ENCODE assay signal across 9 cellular contexts in genomic region chr12:15863984-15864383, GRCh38. TPM values are rescaled to one million over a fixed set of nuclear protein-coding genes. Genes with fewer than 3 reads are reported as not detected.
DNase-seq lines count a peak whose midpoint lies in the region; ATAC-seq and TF ChIP-seq lines count a peak whose summit lies in the region.
"Had no signal": no experiment of that assay in that cellular context is flagged by ENCODE, and none has a peak within 500 bp of the region (broad histone marks: within the 10 kb centered on the region; RNA-seq: fewer than 3 reads in every experiment).

No MANE protein-coding gene starts in this region.

- intact Hi-C loops in Caco-2 (cut with micrococcal nuclease; ENCODE audit: unreplicated experiment), result no loop called here
- intact Hi-C loops in body of pancreas (cut with DNase I), result no loop called here

- H3K4me1 Mint-ChIP-seq in naive B cell, result peaks cover 7 to 12% (median 10%) of the 10 kb centered on the region in 3 donors
- H3K4me1 Mint-ChIP-seq in Caco-2 (ENCODE audit: low read depth, unreplicated experiment), result peaks cover 9% of the 10 kb centered on the region

- no peaks in the 10 kb centered on the region for H3K79me2 ChIP-seq in Karpas-422 (ENCODE audit: low read length)

- H3K9me3 Mint-ChIP-seq in naive B cell (no peaks in the 10 kb centered on the region), Caco-2 (ENCODE audit: unreplicated experiment) (no peaks in the 10 kb centered on the region)

- CTCF ChIA-PET in Caco-2 (lab: Charles Lee), result no interaction called here

- BruUV-seq in Caco-2 (replicated peaks; lab: Mats Ljungman, UMichigan), result no TSS peak

- H3K27me3 Mint-ChIP-seq in naive B cell (no peaks in the 10 kb centered on the region), Caco-2 (ENCODE audit: insufficient read depth, unreplicated experiment) (peaks cover 15% of the 10 kb centered on the region)

- no peaks in the 10 kb centered on the region for H4K20me1 ChIP-seq in Karpas-422 (ENCODE audit: insufficient read depth, low read depth, low read length)

- H3K4me3 ChIP-seq in Karpas-422 (ENCODE audit: low read length) (peak overlapping the region; percentile 5; the same call in 1 of the 2 replicates), Caco-2 (ENCODE audit: low read depth, low read length) (no peak overlapping the region), body of pancreas (no peak overlapping the region)

- H2AFZ ChIP-seq in Karpas-422 (ENCODE audit: low read length), result 0 out of 2 replicates have a peak overlapping the region, but pooled peaks have one; percentile 63

- H3K27ac Mint-ChIP-seq in naive B cell, result peak overlapping the region in 3 of 6 donors; percentile 1 to 47 (median 22)
- no peak overlapping the region for H3K27ac Mint-ChIP-seq in Caco-2 (ENCODE audit: unreplicated experiment)

- no peaks in the 10 kb centered on the region for H3K9me2 ChIP-seq in Karpas-422 (replicated peaks; ENCODE audit: insufficient read depth, low read length)

- H3K4me3 Mint-ChIP-seq in naive B cell, result peak overlapping the region in 3 of 8 donors; percentile 2 to 78 (median 7)
- no peak overlapping the region for H3K4me3 Mint-ChIP-seq in Caco-2 (ENCODE audit: unreplicated experiment)

- H3K4me1 ChIP-seq in Karpas-422 (ENCODE audit: low read length) (peaks cover 6% of the 10 kb centered on the region), Caco-2 (peaks cover 10% of the 10 kb centered on the region), body of pancreas (no peaks in the 10 kb centered on the region)

- ATAC-seq in GM18870 (IDR thresholded peaks at IDR 0.05; ENCODE audit: unreplicated experiment) (peak; percentile 85), HG02571 (IDR thresholded peaks at IDR 0.05; ENCODE audit: unreplicated experiment) (peak; percentile 92), naive B cell (ENCODE audit: low read depth in 2 of 2) (peak; percentile 88 to 94), body of pancreas (no peak)
- ATAC-seq: HCT116 had no signal

- 68% methylated on average over 6 of the region's 6 CpGs for WGBS in body of pancreas, 2 donors

- H3K4me2 ChIP-seq in Karpas-422 (ENCODE audit: low read depth, low read length, poor library complexity, severe bottlenecking), result peak overlapping the region; percentile 44

- H3K36me3 Mint-ChIP-seq in naive B cell, result no peaks in the 10 kb centered on the region
- H3K36me3 Mint-ChIP-seq in Caco-2 (ENCODE audit: insufficient read depth, unreplicated experiment), result no peaks in the 10 kb centered on the region

- H3K27ac ChIP-seq in Karpas-422 (ENCODE audit: low read length) (no peak overlapping the region), body of pancreas (no peak overlapping the region)

- H3K9ac ChIP-seq in Karpas-422 (ENCODE audit: low read length), result no peak overlapping the region

- no peaks in the 10 kb centered on the region for H3K36me3 ChIP-seq in Karpas-422 (ENCODE audit: insufficient read depth, low read length)
- no peaks in the 10 kb centered on the region for H3K36me3 ChIP-seq in Caco-2 (ENCODE audit: control insufficient read depth, insufficient read depth, low read length)
- H3K36me3 ChIP-seq in body of pancreas (replicated peaks in 1 of 2; ENCODE audit: insufficient read depth in 1 of 2, low read depth in 2 of 2), result no peaks in the 10 kb centered on the region

- DNase-seq in Karpas-422 (no peak), naive B cell (peak; percentile 33), NCI-H2196 (lab: John Stamatoyannopoulos, UW; ENCODE audit: unreplicated experiment) (no peak), Caco-2 (no peak), body of pancreas (no peak)
- DNase-seq: stimulated activated CD4-positive, alpha-beta T cell treated with anti-CD3 and anti-CD28 coated beads, Interleukin-1b, Interleukin-23, amount 100 ng/mL, for 48 hours had no signal

- H3K9me3 ChIP-seq in Karpas-422 (ENCODE audit: low read length) (no peaks in the 10 kb centered on the region), Caco-2 (no peaks in the 10 kb centered on the region), body of pancreas (no peaks in the 10 kb centered on the region)

- H3K27me3 ChIP-seq in Karpas-422 (ENCODE audit: low read length) (no peaks in the 10 kb centered on the region), Caco-2 (replicated peaks; ENCODE audit: control insufficient read depth, insufficient read depth, low read length) (no peaks in the 10 kb centered on the region), body of pancreas (no peaks in the 10 kb centered on the region)

- POLR2A ChIA-PET in Caco-2 (lab: Charles Lee), result no interaction called here

- TF ChIP-seq CTCF in Caco-2 (IDR thresholded peaks at IDR 0.05; ENCODE audit: insufficient read depth in 1 of 2, low read depth in 1 of 2, low read length in 1 of 2, severe bottlenecking in 1 of 2, unreplicated experiment in 1 of 2) (no peak), body of pancreas (IDR thresholded peaks at IDR 0.05) (no peak)

- TF ChIP-seq POLR2A in body of pancreas (IDR thresholded peaks at IDR 0.05), result no peak

RNA-seq across cellular contexts. Expression of gene STRAP, which starts 18.2 kb away (rescaled TPM):
- 47.5 and 89.3 TPM in 2 replicates for total RNA-seq in Karpas-422 (2014; rRNA removed; shearing (Covaris generic); ENCODE audit: low replicate concordance)
- 100 to 1,000 TPM in 3 of 6 donors, 10 to 100 TPM in 3; 87.8 to 164 (median 101) TPM for polyA plus RNA-seq in naive B cell (ENCODE audit: low read depth in 6 of 6)
- 246 and 262 TPM in 2 replicates for total RNA-seq in Caco-2 (2022)
- total RNA-seq in body of pancreas, result 10 to 100 TPM; 24.1 to 28.5 TPM

RNA-seq across cellular contexts. Expression of gene DERA, which starts 47.1 kb away (rescaled TPM):
- 9.7 and 11.1 TPM in 2 replicates for total RNA-seq in Karpas-422 (2014; rRNA removed; shearing (Covaris generic); ENCODE audit: low replicate concordance)
- polyA plus RNA-seq in naive B cell (ENCODE audit: low read depth in 6 of 6), result 10 to 100 TPM; 40.4 to 51.5 (median 46.9) TPM
- total RNA-seq in Caco-2 (2022) (84.3 and 86.4 TPM in 2 replicates), body of pancreas (10 to 100 TPM in 1 of 2 donors, 1 to 10 TPM in 1; 4.9 to 19.7 TPM)
